In the genomic region with DNA sequence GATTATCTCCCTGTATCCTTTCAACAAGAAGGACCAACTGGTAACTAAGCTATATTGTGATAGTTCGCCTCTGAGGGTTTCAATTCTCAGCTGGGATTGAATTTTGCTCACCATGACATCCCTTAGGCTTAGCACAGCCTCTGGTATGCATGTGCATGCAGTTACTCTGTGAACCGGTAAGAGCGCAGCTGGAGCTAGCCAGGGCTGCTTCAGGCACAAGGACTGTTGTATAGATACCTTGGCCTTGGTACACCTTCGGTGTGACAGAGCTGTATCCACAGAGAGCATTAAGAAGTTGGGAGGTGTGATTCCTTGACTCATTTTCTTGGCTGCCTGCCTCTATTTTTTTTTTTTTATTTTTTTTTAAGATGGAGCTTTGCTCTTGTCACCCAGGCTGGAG, we compare ENCODE assay signal across 1 cellular context.
TF ChIP-seq lines count a peak whose summit lies in the region.

No MANE protein-coding gene starts in this region.

TF ChIP-seq in endothelial cell of umbilical vein, 7 proteins besides CTCF, POLR2A, EP300 and RAD21:
- TF ChIP-seq JUN (IDR thresholded peaks at IDR 0.05; ENCODE audit: borderline replicate concordance, insufficient read depth, insufficient read length, low read depth) (no peak), POLR2AphosphoS5 (IDR thresholded peaks at IDR 0.05; ENCODE audit: insufficient read depth, low read depth, low read length) (no peak), FOS (IDR thresholded peaks at IDR 0.05; ENCODE audit: borderline replicate concordance, insufficient read depth, low read length) (no peak), MYC (IDR thresholded peaks at IDR 0.05; ENCODE audit: low read depth, low read length) (no peak), EZH2 (IDR thresholded peaks at IDR 0.05; ENCODE audit: borderline replicate concordance, low read depth, low read length, severe bottlenecking) (no peak), GATA2 (IDR thresholded peaks at IDR 0.05; ENCODE audit: insufficient read depth, insufficient read length, low read depth, low read length) (no peak), MAX (IDR thresholded peaks at IDR 0.05; ENCODE audit: insufficient read depth, insufficient read length) (no peak)
